Comparison of ENCODE assay signal across 1 cellular context in the genomic region with DNA sequence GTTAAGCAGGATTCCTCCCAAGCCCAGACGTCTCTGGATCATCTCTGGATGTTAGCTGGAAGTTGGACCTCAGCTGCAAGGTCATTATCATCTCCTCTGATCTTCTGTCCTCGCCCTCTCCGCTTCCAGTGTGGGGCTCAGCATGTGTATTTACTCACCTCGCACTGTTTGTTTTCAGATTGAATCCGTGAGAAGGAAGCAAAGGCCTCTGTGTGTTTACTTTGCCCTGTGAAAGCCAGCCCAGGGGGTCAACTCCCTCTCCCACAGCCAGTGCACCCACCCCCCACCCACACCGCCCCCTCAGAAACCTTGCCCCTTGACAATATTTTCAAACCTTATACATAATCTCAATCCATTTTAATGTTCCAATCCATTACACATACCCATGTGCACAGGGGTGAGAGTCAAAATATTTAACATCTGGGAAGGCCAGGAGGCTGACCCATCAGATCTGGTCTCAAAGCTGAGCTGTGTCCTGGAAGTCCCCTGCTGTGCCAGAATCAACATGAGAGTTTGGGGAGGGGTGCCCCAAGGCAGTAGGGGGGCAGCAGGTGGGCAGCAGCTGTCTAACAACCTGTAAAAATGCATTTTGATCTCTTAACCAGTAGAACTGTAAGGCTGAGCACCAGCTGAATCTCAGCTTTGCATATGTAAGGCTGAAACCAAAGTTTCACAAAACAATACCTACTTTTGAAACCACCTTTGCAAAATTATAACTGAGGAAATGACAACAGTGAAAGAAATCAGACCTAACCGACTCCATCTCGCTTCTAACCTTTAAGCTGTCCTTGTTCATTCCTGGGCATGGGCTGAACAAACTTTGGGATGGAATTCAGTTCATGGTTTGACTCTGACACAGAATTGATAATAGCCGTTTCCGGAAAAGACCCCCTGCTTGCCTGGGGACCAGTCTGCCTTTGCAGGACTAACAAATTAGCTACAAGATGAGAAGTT.
TF ChIP-seq lines count a peak whose summit lies in the region.

No MANE protein-coding gene starts in this region.

TF ChIP-seq in HepG2, 621 proteins besides CTCF, POLR2A, EP300 and RAD21 (continued from another document):
- peak in 1 of 2 experiments; percentile 82; a peak in 2 of 4 replicates for TF ChIP-seq REST (IDR thresholded peaks at IDR 0.05; ENCODE audit: borderline replicate concordance in 1 of 2, low read depth in 1 of 2, low read length in 2 of 2)
- TF ChIP-seq PHF20 (CRISPR knock-in tag; IDR thresholded peaks at IDR 0.05), result no peak
- TF ChIP-seq MBNL3 (CRISPR knock-in tag; conservative IDR thresholded peaks at IDR 0.05), result no peak
- TF ChIP-seq, protein P1, sequence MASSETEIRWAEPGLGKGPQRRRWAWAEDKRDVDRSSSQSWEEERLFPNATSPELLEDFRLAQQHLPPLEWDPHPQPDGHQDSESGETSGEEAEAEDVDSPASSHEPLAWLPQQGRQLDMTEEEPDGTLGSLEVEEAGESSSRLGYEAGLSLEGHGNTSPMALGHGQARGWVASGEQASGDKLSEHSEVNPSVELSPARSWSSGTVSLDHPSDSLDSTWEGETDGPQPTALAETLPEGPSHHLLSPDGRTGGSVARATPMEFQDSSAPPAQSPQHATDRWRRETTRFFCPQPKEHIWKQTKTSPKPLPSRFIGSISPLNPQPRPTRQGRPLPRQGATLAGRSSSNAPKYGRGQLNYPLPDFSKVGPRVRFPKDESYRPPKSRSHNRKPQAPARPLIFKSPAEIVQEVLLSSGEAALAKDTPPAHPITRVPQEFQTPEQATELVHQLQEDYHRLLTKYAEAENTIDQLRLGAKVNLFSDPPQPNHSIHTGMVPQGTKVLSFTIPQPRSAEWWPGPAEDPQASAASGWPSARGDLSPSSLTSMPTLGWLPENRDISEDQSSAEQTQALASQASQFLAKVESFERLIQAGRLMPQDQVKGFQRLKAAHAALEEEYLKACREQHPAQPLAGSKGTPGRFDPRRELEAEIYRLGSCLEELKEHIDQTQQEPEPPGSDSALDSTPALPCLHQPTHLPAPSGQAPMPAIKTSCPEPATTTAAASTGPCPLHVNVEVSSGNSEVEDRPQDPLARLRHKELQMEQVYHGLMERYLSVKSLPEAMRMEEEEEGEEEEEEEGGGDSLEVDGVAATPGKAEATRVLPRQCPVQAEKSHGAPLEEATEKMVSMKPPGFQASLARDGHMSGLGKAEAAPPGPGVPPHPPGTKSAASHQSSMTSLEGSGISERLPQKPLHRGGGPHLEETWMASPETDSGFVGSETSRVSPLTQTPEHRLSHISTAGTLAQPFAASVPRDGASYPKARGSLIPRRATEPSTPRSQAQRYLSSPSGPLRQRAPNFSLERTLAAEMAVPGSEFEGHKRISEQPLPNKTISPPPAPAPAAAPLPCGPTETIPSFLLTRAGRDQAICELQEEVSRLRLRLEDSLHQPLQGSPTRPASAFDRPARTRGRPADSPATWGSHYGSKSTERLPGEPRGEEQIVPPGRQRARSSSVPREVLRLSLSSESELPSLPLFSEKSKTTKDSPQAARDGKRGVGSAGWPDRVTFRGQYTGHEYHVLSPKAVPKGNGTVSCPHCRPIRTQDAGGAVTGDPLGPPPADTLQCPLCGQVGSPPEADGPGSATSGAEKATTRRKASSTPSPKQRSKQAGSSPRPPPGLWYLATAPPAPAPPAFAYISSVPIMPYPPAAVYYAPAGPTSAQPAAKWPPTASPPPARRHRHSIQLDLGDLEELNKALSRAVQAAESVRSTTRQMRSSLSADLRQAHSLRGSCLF (CRISPR knock-in tag; IDR thresholded peaks at IDR 0.05; ENCODE audit: borderline replicate concordance), result no peak
- peak; percentile 80 for TF ChIP-seq IRF2 (CRISPR knock-in tag; IDR thresholded peaks at IDR 0.05)
- no peak for TF ChIP-seq KAT7 (CRISPR knock-in tag; IDR thresholded peaks at IDR 0.05; ENCODE audit: borderline replicate concordance)
- no peak for TF ChIP-seq RBFOX2 (IDR thresholded peaks at IDR 0.05; ENCODE audit: low read depth, low read length)
- TF ChIP-seq CENPX (CRISPR knock-in tag; IDR thresholded peaks at IDR 0.05), result no peak
- TF ChIP-seq AKAP8 (CRISPR knock-in tag; IDR thresholded peaks at IDR 0.05), result peak; percentile 79; the same call in 1 of the 2 replicates
- TF ChIP-seq ARNT2 (CRISPR knock-in tag; IDR thresholded peaks at IDR 0.05; ENCODE audit: low read depth), result peak; percentile 80; the same call in 1 of the 2 replicates
- TF ChIP-seq, protein P2, sequence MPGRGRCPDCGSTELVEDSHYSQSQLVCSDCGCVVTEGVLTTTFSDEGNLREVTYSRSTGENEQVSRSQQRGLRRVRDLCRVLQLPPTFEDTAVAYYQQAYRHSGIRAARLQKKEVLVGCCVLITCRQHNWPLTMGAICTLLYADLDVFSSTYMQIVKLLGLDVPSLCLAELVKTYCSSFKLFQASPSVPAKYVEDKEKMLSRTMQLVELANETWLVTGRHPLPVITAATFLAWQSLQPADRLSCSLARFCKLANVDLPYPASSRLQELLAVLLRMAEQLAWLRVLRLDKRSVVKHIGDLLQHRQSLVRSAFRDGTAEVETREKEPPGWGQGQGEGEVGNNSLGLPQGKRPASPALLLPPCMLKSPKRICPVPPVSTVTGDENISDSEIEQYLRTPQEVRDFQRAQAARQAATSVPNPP (CRISPR knock-in tag; IDR thresholded peaks at IDR 0.05), result 0 out of 2 replicates have a peak, but pooled peaks have one; percentile 52
- no peak; the same call in 1 of the 2 replicates for TF ChIP-seq KMT2A (CRISPR knock-in tag; IDR thresholded peaks at IDR 0.05)
- no peak for TF ChIP-seq TRIM24 (CRISPR knock-in tag; IDR thresholded peaks at IDR 0.05)
- TF ChIP-seq ZBTB4 (CRISPR knock-in tag; IDR thresholded peaks at IDR 0.05; ENCODE audit: borderline replicate concordance), result no peak
- no peak for TF ChIP-seq ZNF619 (CRISPR knock-in tag; IDR thresholded peaks at IDR 0.05)
- TF ChIP-seq, protein P3, sequence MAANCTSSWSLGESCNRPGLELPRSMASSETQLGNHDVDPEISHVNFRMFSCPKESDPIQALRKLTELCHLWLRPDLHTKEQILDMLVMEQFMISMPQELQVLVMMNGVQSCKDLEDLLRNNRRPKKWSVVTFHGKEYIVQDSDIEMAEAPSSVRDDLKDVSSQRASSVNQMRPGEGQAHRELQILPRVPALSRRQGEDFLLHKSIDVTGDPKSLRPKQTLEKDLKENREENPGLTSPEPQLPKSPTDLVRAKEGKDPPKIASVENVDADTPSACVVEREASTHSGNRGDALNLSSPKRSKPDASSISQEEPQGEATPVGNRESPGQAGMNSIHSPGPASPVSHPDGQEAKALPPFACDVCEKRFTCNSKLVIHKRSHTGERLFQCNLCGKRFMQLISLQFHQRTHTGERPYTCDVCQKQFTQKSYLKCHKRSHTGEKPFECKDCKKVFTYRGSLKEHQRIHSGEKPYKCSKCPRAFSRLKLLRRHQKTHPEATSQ (CRISPR knock-in tag; IDR thresholded peaks at IDR 0.05; ENCODE audit: borderline replicate concordance), result 0 out of 2 replicates have a peak, but pooled peaks have one; percentile 48
